Comparison of ENCODE assay signal across 1 cellular context in the genomic region with DNA sequence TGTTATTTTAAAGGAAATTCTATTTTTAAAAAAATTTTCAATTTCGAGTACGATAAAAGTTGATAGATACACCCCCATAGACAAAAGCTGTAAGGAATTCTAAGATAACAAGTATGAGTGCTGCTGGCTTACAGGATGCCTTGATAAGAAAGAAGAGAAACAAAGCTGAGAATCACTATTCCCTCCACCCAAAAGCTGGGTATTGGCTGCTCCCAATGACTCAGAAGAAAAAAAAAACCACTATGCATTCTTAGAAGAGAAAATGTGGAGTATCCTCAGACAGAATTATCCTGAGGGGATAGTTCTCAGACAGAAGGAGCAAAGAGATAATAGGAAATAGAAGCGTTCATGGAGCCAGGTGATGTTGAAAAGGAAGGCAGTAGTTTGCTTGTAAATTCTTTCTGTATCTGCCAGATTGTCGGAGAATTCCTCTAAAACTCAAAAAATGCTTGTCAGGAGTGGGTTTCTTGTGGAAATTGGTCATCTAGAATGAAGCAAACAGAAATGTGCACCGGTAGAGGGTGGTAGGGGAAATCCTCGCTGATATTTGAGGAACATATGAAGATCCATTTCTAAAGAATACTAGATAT.
A peak's percentile ranks its signal among the peaks of the same experiment; 100 is the strongest.
TF ChIP-seq lines count a peak whose summit lies in the region.

No MANE protein-coding gene starts in this region.

TF ChIP-seq in K562, 482 proteins besides CTCF, POLR2A, EP300 and RAD21 (continued from another document and continues in another):
- TF ChIP-seq PRDM10 (IDR thresholded peaks at IDR 0.05; ENCODE audit: partially characterized antibody) (peak; percentile 51), SMARCC2 (IDR thresholded peaks at IDR 0.05; ENCODE audit: low read depth) (peak; percentile 34; the same call in 1 of the 2 replicates), SMAD2 (IDR thresholded peaks at IDR 0.05; ENCODE audit: low read depth, low read length) (no peak), SMARCA4 (IDR thresholded peaks at IDR 0.05) (peak; percentile 73), BCOR (IDR thresholded peaks at IDR 0.05) (no peak), ZNF586 (CRISPR knock-in tag; conservative IDR thresholded peaks at IDR 0.05) (no peak), GATAD2A (IDR thresholded peaks at IDR 0.05) (no peak), ARID3B (CRISPR knock-in tag; IDR thresholded peaks at IDR 0.05; ENCODE audit: borderline replicate concordance) (no peak), ZNF75A (CRISPR knock-in tag; IDR thresholded peaks at IDR 0.05) (no peak), ZNF551 (CRISPR knock-in tag; IDR thresholded peaks at IDR 0.05) (no peak), VEZF1 (CRISPR knock-in tag; IDR thresholded peaks at IDR 0.05) (0 out of 2 replicates have a peak, but pooled peaks have one; percentile 13), STAT5B (CRISPR knock-in tag; IDR thresholded peaks at IDR 0.05) (no peak), SMARCB1 (IDR thresholded peaks at IDR 0.05; ENCODE audit: insufficient read length, low read depth) (no peak), ZNF41 (CRISPR knock-in tag; conservative IDR thresholded peaks at IDR 0.05) (no peak), ZNF133 (CRISPR knock-in tag; IDR thresholded peaks at IDR 0.05) (no peak), PHB (CRISPR knock-in tag; IDR thresholded peaks at IDR 0.05) (no peak), TEAD1 (CRISPR knock-in tag; IDR thresholded peaks at IDR 0.05) (no peak), CHD2 (IDR thresholded peaks at IDR 0.05; ENCODE audit: low read depth, low read length) (no peak), POLR2AphosphoS5 (IDR thresholded peaks at IDR 0.05; ENCODE audit: control insufficient read depth, insufficient read depth, low read depth, low read length) (0 out of 2 replicates have a peak, but pooled peaks have one; percentile 29), CC2D1A (IDR thresholded peaks at IDR 0.05) (no peak), ZNF274 (IDR thresholded peaks at IDR 0.05; ENCODE audit: borderline replicate concordance, low read depth, low read length) (no peak), ATF7 (IDR thresholded peaks at IDR 0.05) (no peak), NFIC (IDR thresholded peaks at IDR 0.05) (no peak), STAT5A (IDR thresholded peaks at IDR 0.05; ENCODE audit: borderline replicate concordance, low read length) (peak; percentile 58), MEF2D (tag; conservative IDR thresholded peaks at IDR 0.05; ENCODE audit: low read depth) (no peak), FOXM1 (IDR thresholded peaks at IDR 0.05; ENCODE audit: low read depth) (no peak), FOXM1 (CRISPR knock-in tag; IDR thresholded peaks at IDR 0.05; ENCODE audit: low read depth) (no peak), ZNF212 (CRISPR knock-in tag; IDR thresholded peaks at IDR 0.05) (no peak), ZNF785 (CRISPR knock-in tag; IDR thresholded peaks at IDR 0.05) (no peak), HDGF (IDR thresholded peaks at IDR 0.05) (no peak), SNIP1 (IDR thresholded peaks at IDR 0.05; ENCODE audit: low read depth) (no peak), RAD51 (IDR thresholded peaks at IDR 0.05; ENCODE audit: borderline replicate concordance, low read depth) (no peak), ZNF174 (CRISPR knock-in tag; IDR thresholded peaks at IDR 0.05) (no peak), E2F3 (CRISPR knock-in tag; IDR thresholded peaks at IDR 0.05) (no peak), CBFA2T2 (conservative IDR thresholded peaks at IDR 0.05) (peak; percentile 86), TFAP4 (CRISPR knock-in tag; IDR thresholded peaks at IDR 0.05; ENCODE audit: borderline replicate concordance) (no peak), FIP1L1 (IDR thresholded peaks at IDR 0.05; ENCODE audit: low read depth, low read length, poor library complexity, severe bottlenecking) (no peak), ZNF77 (CRISPR knock-in tag; IDR thresholded peaks at IDR 0.05) (no peak)
- TF ChIP-seq, protein P1, sequence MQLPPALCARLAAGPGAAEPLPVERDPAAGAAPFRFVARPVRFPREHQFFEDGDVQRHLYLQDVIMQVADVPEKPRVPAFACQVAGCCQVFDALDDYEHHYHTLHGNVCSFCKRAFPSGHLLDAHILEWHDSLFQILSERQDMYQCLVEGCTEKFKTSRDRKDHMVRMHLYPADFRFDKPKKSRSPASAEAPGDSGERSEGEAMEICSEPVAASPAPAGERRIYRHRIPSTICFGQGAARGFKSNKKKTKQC (CRISPR knock-in tag; IDR thresholded peaks at IDR 0.05): no peak
- TF ChIP-seq, protein P2, sequence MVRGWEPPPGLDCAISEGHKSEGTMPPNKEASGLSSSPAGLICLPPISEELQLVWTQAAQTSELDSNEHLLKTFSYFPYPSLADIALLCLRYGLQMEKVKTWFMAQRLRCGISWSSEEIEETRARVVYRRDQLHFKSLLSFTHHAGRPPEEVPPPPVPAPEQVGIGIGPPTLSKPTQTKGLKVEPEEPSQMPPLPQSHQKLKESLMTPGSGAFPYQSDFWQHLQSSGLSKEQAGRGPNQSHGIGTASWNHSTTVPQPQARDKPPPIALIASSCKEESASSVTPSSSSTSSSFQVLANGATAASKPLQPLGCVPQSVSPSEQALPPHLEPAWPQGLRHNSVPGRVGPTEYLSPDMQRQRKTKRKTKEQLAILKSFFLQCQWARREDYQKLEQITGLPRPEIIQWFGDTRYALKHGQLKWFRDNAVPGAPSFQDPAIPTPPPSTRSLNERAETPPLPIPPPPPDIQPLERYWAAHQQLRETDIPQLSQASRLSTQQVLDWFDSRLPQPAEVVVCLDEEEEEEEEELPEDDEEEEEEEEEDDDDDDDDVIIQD (CRISPR knock-in tag; IDR thresholded peaks at IDR 0.05): no peak
- TF ChIP-seq, protein P3, sequence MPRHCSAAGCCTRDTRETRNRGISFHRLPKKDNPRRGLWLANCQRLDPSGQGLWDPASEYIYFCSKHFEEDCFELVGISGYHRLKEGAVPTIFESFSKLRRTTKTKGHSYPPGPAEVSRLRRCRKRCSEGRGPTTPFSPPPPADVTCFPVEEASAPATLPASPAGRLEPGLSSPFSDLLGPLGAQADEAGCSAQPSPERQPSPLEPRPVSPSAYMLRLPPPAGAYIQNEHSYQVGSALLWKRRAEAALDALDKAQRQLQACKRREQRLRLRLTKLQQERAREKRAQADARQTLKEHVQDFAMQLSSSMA (CRISPR knock-in tag; IDR thresholded peaks at IDR 0.05): no peak
- TF ChIP-seq, protein P4, sequence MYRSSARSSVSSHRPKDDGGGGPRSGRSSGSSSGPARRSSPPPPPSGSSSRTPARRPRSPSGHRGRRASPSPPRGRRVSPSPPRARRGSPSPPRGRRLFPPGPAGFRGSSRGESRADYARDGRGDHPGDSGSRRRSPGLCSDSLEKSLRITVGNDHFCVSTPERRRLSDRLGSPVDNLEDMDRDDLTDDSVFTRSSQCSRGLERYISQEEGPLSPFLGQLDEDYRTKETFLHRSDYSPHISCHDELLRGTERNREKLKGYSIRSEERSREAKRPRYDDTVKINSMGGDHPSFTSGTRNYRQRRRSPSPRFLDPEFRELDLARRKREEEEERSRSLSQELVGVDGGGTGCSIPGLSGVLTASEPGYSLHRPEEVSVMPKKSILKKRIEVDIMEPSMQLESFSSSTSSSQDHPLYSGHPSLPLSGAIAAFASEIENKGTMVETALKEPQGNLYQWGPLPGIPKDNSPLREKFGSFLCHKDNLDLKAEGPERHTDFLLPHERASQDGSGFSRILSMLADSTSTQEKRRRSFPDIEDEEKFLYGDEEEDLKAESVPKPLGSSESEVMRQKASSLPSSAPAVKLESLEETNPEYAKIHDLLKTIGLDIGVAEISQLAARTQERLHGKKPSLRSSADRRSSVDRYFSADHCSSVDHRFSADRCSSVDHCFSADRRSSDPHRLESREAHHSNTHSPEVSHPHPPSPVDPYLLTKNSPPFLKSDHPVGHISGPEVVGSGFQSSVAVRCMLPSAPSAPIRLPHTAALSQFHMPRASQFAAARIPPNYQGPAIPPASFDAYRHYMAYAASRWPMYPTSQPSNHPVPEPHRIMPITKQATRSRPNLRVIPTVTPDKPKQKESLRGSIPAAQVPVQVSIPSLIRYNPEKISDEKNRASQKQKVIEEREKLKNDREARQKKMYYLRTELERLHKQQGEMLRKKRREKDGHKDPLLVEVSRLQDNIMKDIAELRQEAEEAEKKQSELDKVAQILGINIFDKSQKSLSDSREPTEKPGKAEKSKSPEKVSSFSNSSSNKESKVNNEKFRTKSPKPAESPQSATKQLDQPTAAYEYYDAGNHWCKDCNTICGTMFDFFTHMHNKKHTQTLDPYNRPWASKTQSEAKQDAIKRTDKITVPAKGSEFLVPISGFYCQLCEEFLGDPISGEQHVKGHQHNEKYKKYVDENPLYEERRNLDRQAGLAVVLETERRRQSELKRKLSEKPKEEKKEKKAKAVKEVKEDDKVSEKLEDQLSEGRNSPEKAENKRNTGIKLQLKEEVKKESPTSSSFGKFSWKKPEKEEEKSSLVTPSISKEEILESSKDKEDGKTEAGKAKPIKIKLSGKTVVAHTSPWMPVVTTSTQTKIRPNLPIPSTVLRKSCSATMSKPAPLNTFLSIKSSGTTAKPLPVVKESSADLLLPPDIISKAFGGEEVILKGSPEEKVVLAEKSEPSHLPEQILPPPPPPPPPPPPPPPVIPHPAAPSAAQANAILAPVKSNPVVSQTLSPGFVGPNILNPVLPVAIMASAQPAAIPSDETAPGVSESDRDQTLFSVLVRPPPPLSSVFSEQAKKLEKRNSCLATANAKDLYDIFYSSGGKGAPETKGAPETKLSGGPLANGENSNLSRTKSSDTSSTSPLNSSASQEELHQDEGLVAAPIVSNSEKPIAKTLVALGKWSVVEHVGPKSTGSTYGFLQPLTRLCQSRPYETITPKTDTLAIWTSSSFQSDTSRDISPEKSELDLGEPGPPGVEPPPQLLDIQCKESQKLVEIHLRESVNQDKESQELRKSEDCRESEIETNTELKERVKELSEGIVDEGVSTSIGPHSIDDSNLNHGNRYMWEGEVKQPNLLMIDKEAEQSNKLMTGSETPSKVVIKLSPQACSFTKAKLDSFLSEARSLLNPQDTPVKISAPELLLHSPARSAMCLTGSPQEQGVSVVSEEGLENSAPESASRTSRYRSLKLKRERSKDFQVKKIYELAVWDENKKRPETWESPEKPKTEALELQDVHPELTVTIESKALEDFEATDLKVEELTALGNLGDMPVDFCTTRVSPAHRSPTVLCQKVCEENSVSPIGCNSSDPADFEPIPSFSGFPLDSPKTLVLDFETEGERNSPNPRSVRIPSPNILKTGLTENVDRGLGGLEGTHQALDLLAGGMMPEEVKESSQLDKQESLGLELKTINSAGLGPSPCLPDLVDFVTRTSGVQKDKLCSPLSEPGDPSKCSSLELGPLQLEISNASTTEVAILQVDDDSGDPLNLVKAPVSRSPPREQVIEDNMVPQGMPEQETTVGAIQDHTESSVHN (IDR thresholded peaks at IDR 0.05; ENCODE audit: borderline replicate concordance in 1 of 2, low read depth in 1 of 2): no peak
